20 cellular contexts compared by ENCODE assay signal in the genomic region with DNA sequence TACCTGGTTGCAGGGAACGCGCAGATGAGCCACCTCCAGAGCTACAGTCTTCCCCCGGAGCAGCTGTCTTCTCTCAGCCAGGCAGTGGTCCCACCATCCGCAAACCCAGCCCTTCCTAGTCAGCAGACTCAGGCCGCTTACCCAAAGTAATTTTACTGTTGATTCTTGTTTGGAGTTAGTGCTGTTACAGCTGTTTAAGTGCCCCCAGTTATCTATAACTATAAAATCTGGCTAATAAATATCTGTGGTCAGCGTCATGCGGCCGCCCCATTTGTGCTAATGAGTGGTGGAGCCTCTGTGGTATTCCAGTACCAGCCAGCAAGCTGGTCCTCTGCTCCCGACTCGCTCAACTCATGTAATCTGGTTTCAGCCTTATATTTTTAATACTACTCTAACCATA. TPM values are rescaled to one million over a fixed set of nuclear protein-coding genes. Genes with fewer than 3 reads are reported as not detected.
DNase-seq lines count a peak whose midpoint lies in the region; ATAC-seq, FAIRE-seq and TF ChIP-seq lines count a peak whose summit lies in the region.
"Had no signal": no experiment of that assay in that cellular context is flagged by ENCODE, and none has a peak within 500 bp of the region (broad histone marks: within the 10 kb centered on the region; RNA-seq: fewer than 3 reads in every experiment).

No MANE protein-coding gene starts in this region.

- no peak for TF ChIP-seq POLR2A in prostate gland (IDR thresholded peaks at IDR 0.05)

- no TSS peak for BruUV-seq in A673 (replicated peaks; lab: Mats Ljungman, UMichigan)

- H3K36me3 ChIP-seq in kidney (ENCODE audit: control insufficient read depth in 1 of 2, insufficient read depth in 2 of 2, low read length in 2 of 2): peaks cover 15 to 17% of the 10 kb centered on the region in 2 donors
- H3K36me3 ChIP-seq in prostate gland: no peaks in the 10 kb centered on the region
- H3K36me3 ChIP-seq in A673 (ENCODE audit: insufficient read depth, low read length, poor library complexity, severe bottlenecking): peaks cover 9% of the 10 kb centered on the region

- H3K27ac ChIP-seq in kidney (ENCODE audit: low read depth in 2 of 2, low read length in 2 of 2) (no peak overlapping the region), prostate gland (peak overlapping the region; percentile 23 to 70), A673 (ENCODE audit: low read depth, low read length, poor library complexity, severe bottlenecking) (no peak overlapping the region)

- DNase-seq in EH (ENCODE audit: low read depth) (peak; percentile 15), kidney (peak; percentile 39), prostate gland (ENCODE audit: low spot score) (no peak), A673 (ENCODE audit: low spot score) (no peak), D721Med (ENCODE audit: insufficient read length, low spot score) (no peak), MV-4-11 (lab: John Stamatoyannopoulos, UW) (no peak)
- DNase-seq: ACHN, C1 segment of cervical spinal cord, COR-L47, DMS 273 treated with DMSO at 0.1 percent for 48 hours, DMS79, GF-D8, H9 had no signal

- H3K4me3 ChIP-seq in kidney (ENCODE audit: low read length in 2 of 2) (no peak overlapping the region), prostate gland (no peak overlapping the region), A673 (ENCODE audit: low read depth, low read length, poor library complexity, severe bottlenecking) (no peak overlapping the region)
- H3K4me3 ChIP-seq: GM23338 had no signal

- TF ChIP-seq CTCF in kidney (IDR thresholded peaks at IDR 0.05; ENCODE audit: borderline replicate concordance, extremely low read depth, insufficient read depth) (no peak), prostate gland (IDR thresholded peaks at IDR 0.05) (no peak), A673 (conservative IDR thresholded peaks at IDR 0.05; ENCODE audit: low read depth, low read length) (no peak), D721Med (IDR thresholded peaks at IDR 0.05; ENCODE audit: insufficient read depth, missing control alignments) (no peak)

- no peak overlapping the region for H3K9ac ChIP-seq in kidney (ENCODE audit: low read length in 2 of 2)

- H3K27me3 ChIP-seq in prostate gland (replicated peaks; ENCODE audit: insufficient read depth) (no peaks in the 10 kb centered on the region), A673 (replicated peaks; ENCODE audit: insufficient read depth, low read depth, low read length, poor library complexity) (no peaks in the 10 kb centered on the region)

- CTCF ChIA-PET in A673 (lab: Charles Lee): no interaction called here

- intact Hi-C loops in kidney (cut with DNase I) (no loop called here), prostate gland (cut with DNase I) (no loop called here), A673 (cut with micrococcal nuclease; ENCODE audit: unreplicated experiment) (no loop called here)

- H3K4me1 ChIP-seq in kidney (ENCODE audit: control insufficient read depth in 1 of 2, insufficient read depth in 1 of 2, low read depth in 1 of 2, low read length in 2 of 2): no peaks in the 10 kb centered on the region
- peaks cover 12% of the 10 kb centered on the region for H3K4me1 ChIP-seq in prostate gland (replicated peaks)
- no peaks in the 10 kb centered on the region for H3K4me1 ChIP-seq in A673 (ENCODE audit: insufficient read depth, low read length, poor library complexity, severe bottlenecking)

- POLR2A ChIA-PET in A673 (lab: Charles Lee; ENCODE audit: low non-redundant PET): no interaction called here

- ATAC-seq in SK-N-SH treated with all-trans-retinoic acid at 6 μM for 48 hours: no peak
- ATAC-seq: GM23338, HCT116 had no signal

- FAIRE-seq in kidney (lab: Jason Lieb, UNC) (no peak), D721Med (lab: Jason Lieb, UNC) (no peak)
- FAIRE-seq: A204.1, GM12891, GM18507 had no signal

- WGBS in prostate gland: 71% methylated on average over 10 of the region's 10 CpGs

- H3K9me3 ChIP-seq in kidney (ENCODE audit: control insufficient read depth in 1 of 2, low read length in 2 of 2): no peaks in the 10 kb centered on the region
- no peaks in the 10 kb centered on the region for H3K9me3 ChIP-seq in prostate gland
- no peaks in the 10 kb centered on the region for H3K9me3 ChIP-seq in A673 (ENCODE audit: low read depth, low read length, poor library complexity, severe bottlenecking)

TF ChIP-seq in SK-N-SH treated with all-trans-retinoic acid at 6 μM for 48 hours, 23 proteins besides CTCF, POLR2A, EP300 and RAD21 (continues in another document):
- TF ChIP-seq TCF4 (CRISPR knock-in tag; IDR thresholded peaks at IDR 0.05; ENCODE audit: borderline replicate concordance) (no peak), CSDC2 (CRISPR knock-in tag; IDR thresholded peaks at IDR 0.05) (no peak), ISL1 (CRISPR knock-in tag; IDR thresholded peaks at IDR 0.05) (no peak), ZNF70 (CRISPR knock-in tag; IDR thresholded peaks at IDR 0.05) (no peak), RARB (CRISPR knock-in tag; IDR thresholded peaks at IDR 0.05) (no peak), ESRRG (CRISPR knock-in tag; IDR thresholded peaks at IDR 0.05) (no peak), SNAI2 (CRISPR knock-in tag; IDR thresholded peaks at IDR 0.05) (no peak), ZNF565 (CRISPR knock-in tag; conservative IDR thresholded peaks at IDR 0.05; ENCODE audit: low read depth) (no peak), ZFP3 (CRISPR knock-in tag; IDR thresholded peaks at IDR 0.05) (no peak)
- TF ChIP-seq, protein P1, sequence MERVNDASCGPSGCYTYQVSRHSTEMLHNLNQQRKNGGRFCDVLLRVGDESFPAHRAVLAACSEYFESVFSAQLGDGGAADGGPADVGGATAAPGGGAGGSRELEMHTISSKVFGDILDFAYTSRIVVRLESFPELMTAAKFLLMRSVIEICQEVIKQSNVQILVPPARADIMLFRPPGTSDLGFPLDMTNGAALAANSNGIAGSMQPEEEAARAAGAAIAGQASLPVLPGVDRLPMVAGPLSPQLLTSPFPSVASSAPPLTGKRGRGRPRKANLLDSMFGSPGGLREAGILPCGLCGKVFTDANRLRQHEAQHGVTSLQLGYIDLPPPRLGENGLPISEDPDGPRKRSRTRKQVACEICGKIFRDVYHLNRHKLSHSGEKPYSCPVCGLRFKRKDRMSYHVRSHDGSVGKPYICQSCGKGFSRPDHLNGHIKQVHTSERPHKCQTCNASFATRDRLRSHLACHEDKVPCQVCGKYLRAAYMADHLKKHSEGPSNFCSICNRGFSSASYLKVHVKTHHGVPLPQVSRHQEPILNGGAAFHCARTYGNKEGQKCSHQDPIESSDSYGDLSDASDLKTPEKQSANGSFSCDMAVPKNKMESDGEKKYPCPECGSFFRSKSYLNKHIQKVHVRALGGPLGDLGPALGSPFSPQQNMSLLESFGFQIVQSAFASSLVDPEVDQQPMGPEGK (CRISPR knock-in tag; IDR thresholded peaks at IDR 0.05; ENCODE audit: borderline replicate concordance): no peak
- TF ChIP-seq, protein P2, sequence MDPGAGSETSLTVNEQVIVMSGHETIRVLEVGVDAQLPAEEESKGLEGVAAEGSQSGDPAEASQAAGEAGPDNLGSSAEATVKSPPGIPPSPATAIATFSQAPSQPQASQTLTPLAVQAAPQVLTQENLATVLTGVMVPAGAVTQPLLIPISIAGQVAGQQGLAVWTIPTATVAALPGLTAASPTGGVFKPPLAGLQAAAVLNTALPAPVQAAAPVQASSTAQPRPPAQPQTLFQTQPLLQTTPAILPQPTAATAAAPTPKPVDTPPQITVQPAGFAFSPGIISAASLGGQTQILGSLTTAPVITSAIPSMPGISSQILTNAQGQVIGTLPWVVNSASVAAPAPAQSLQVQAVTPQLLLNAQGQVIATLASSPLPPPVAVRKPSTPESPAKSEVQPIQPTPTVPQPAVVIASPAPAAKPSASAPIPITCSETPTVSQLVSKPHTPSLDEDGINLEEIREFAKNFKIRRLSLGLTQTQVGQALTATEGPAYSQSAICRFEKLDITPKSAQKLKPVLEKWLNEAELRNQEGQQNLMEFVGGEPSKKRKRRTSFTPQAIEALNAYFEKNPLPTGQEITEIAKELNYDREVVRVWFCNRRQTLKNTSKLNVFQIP (CRISPR knock-in tag; IDR thresholded peaks at IDR 0.05; ENCODE audit: borderline replicate concordance, low read depth): no peak
- TF ChIP-seq, protein P3, sequence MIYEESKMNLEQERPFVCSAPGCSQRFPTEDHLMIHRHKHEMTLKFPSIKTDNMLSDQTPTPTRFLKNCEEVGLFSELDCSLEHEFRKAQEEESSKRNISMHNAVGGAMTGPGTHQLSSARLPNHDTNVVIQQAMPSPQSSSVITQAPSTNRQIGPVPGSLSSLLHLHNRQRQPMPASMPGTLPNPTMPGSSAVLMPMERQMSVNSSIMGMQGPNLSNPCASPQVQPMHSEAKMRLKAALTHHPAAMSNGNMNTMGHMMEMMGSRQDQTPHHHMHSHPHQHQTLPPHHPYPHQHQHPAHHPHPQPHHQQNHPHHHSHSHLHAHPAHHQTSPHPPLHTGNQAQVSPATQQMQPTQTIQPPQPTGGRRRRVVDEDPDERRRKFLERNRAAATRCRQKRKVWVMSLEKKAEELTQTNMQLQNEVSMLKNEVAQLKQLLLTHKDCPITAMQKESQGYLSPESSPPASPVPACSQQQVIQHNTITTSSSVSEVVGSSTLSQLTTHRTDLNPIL (CRISPR knock-in tag; IDR thresholded peaks at IDR 0.05; ENCODE audit: low read depth): no peak
- TF ChIP-seq, protein P4, sequence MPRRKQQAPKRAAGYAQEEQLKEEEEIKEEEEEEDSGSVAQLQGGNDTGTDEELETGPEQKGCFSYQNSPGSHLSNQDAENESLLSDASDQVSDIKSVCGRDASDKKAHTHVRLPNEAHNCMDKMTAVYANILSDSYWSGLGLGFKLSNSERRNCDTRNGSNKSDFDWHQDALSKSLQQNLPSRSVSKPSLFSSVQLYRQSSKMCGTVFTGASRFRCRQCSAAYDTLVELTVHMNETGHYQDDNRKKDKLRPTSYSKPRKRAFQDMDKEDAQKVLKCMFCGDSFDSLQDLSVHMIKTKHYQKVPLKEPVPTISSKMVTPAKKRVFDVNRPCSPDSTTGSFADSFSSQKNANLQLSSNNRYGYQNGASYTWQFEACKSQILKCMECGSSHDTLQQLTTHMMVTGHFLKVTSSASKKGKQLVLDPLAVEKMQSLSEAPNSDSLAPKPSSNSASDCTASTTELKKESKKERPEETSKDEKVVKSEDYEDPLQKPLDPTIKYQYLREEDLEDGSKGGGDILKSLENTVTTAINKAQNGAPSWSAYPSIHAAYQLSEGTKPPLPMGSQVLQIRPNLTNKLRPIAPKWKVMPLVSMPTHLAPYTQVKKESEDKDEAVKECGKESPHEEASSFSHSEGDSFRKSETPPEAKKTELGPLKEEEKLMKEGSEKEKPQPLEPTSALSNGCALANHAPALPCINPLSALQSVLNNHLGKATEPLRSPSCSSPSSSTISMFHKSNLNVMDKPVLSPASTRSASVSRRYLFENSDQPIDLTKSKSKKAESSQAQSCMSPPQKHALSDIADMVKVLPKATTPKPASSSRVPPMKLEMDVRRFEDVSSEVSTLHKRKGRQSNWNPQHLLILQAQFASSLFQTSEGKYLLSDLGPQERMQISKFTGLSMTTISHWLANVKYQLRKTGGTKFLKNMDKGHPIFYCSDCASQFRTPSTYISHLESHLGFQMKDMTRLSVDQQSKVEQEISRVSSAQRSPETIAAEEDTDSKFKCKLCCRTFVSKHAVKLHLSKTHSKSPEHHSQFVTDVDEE (CRISPR knock-in tag; IDR thresholded peaks at IDR 0.05): no peak

RNA-seq across cellular contexts. Expression of a gene that starts 43.2 kb away (rescaled TPM):
- total RNA-seq in kidney (1.9 TPM), prostate gland (under 1 TPM; 0.14 to 0.45 TPM), A673 (2021) (0.06 and 0.13 TPM in 2 replicates)
- 0.09 TPM for polyA plus RNA-seq in kidney (ENCODE audit: insufficient read depth, low read depth, low replicate concordance)
- total RNA-seq: G401, H9 had no signal

Comparison
In these comparisons a context has a peak if more than half of its experiments do, and no peak if none do; other contexts are left out.
1. DNase-seq: peak in EH (single experiment) and kidney (single experiment); none in prostate gland (single experiment), A673 (single experiment), D721Med (single experiment) and MV-4-11 (single experiment).
2. H3K27ac ChIP-seq: peak in prostate gland (2 of 2); none in kidney (0 of 2) and A673 (single experiment).